18 cellular contexts compared by ENCODE assay signal in the genomic region with DNA sequence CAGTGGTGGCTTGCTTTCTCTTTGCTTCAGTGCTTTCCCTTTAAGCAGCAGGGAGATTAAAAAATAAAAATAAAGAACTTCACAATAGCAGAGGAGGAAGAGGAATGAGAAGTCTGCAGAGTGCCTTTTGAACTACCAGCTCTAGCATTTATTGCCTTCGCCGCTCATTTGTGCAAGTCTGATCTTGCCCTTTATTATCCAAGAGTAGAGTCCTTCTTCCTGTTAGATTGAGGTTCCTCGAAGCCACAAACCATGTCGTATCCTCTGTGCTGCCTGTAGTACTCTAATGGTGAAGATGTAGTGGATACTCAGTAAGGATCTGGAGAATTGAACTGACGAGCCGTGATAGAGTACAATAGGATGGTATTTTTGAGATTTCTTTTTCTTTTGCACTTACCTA.
DNase-seq lines count a peak whose midpoint lies in the region; FAIRE-seq and TF ChIP-seq lines count a peak whose summit lies in the region.
"Had no signal": no experiment of that assay in that cellular context is flagged by ENCODE, and none has a peak within 500 bp of the region (broad histone marks: within the 10 kb centered on the region; RNA-seq: fewer than 3 reads in every experiment).

No MANE protein-coding gene starts in this region.

- no peak for FAIRE-seq in small intestine (lab: Jason Lieb, UNC)
- FAIRE-seq: astrocyte, endothelial cell of umbilical vein had no signal

- H3K4me3 ChIP-seq in small intestine (ENCODE audit: low read depth in 1 of 2, low read length in 2 of 2), result no peak overlapping the region
- no peak overlapping the region for H3K4me3 ChIP-seq in uterus
- H3K4me3 ChIP-seq: dorsolateral prefrontal cortex had no signal

- intact Hi-C loops in uterus (cut with DNase I; ENCODE audit: low total_unique reads), result no loop called here

- DNase-seq in GDM1 (lab: John Stamatoyannopoulos, UW) (peak; percentile 63), NCI-H187 (lab: John Stamatoyannopoulos, UW) (peak; percentile 21 to 29), SW480 (ENCODE audit: low spot score) (peak; percentile 28), small intestine (peak; percentile 39), NCI-H345 treated with DMSO at 0.1 percent for 48 hours (lab: John Stamatoyannopoulos, UW; ENCODE audit: unreplicated experiment) (no peak), uterus (no peak), hippocampal formation (lab: John Stamatoyannopoulos, UW) (no peak)
- DNase-seq: activated CD4-positive, alpha-beta T cell treated with anti-CD3 and anti-CD28 coated beads for 4 hours; AML-193; dorsolateral prefrontal cortex; head of caudate nucleus; NCI-H2029 treated with DMSO at 0.1 percent for 48 hours; nephron progenitor cell; PC-3; SHP77; T-cell had no signal

- H3K4me1 ChIP-seq in small intestine (ENCODE audit: control insufficient read depth in 2 of 2, insufficient read depth in 1 of 2, low read depth in 1 of 2, low read length in 1 of 2) (no peaks in the 10 kb centered on the region), uterus (no peaks in the 10 kb centered on the region)

- no peak for TF ChIP-seq CTCF in uterus (IDR thresholded peaks at IDR 0.05)

- no peaks in the 10 kb centered on the region for H3K27me3 ChIP-seq in small intestine (ENCODE audit: control insufficient read depth in 2 of 2, insufficient read depth in 2 of 2, low read length in 2 of 2)
- no peaks in the 10 kb centered on the region for H3K27me3 ChIP-seq in uterus
- H3K27me3 ChIP-seq: dorsolateral prefrontal cortex had no signal

- no peaks in the 10 kb centered on the region for H3K9me3 ChIP-seq in small intestine (ENCODE audit: control insufficient read depth, low read depth)
- H3K9me3 ChIP-seq in uterus, result no peaks in the 10 kb centered on the region

- 24 to 66% (median 40%) methylated on average over 6 of the region's 6 CpGs for WGBS in small intestine, 3 donors

- TF ChIP-seq POLR2A in uterus (IDR thresholded peaks at IDR 0.05), result no peak

- H3K36me3 ChIP-seq in small intestine (ENCODE audit: control insufficient read depth in 2 of 2, insufficient read depth in 2 of 2, low read length in 2 of 2) (no peaks in the 10 kb centered on the region), uterus (no peaks in the 10 kb centered on the region)

- no peak overlapping the region for H3K27ac ChIP-seq in small intestine (ENCODE audit: low read depth in 1 of 2, low read length in 1 of 2)
- H3K27ac ChIP-seq in uterus, result no peak overlapping the region
- H3K27ac ChIP-seq: dorsolateral prefrontal cortex had no signal

Comparison
In these comparisons a context has a peak if more than half of its experiments do, and no peak if none do; other contexts are left out.
1. DNase-seq: peak in GDM1 (single experiment), NCI-H187 (2 of 2), SW480 (single experiment) and small intestine (single experiment); none in NCI-H345 treated with DMSO at 0.1 percent for 48 hours (single experiment), uterus (0 of 2) and hippocampal formation (0 of 2).